22 cellular contexts compared by ENCODE assay signal in the genomic region with DNA sequence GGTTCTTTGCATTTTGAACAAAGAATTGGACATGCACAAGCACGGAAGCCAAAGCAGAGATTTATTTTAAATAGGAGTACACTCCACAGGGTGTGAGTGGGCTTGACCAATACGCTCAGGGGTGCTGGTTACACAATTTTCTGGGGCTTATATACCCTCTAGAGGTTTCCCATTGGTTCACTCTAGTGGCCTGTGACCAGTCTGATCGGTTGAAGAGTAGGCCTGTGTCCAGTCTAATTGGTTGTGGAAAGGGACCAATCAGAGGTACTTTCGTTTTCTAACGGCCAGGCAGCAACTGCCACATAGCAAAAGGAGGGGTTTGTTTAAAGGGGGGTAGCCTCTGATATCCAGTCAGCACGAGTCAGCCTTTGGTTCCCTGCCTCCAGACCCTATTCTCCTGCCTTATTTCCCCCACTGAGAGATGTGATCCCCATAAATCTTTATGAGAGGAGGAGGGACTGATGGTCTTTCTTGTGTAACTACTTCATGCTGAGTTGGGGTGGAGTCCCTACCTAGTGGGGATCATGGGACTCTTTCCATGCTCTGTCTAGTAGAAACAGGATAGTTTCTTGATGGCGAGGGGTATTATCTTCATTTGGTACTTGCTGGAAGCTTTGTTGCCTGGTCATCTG. TPM values are rescaled to one million over a fixed set of nuclear protein-coding genes. Genes with fewer than 3 reads are reported as not detected.
DNase-seq lines count a peak whose midpoint lies in the region; ATAC-seq, FAIRE-seq and TF ChIP-seq lines count a peak whose summit lies in the region.
"Had no signal": no experiment of that assay in that cellular context is flagged by ENCODE, and none has a peak within 500 bp of the region (broad histone marks: within the 10 kb centered on the region; RNA-seq: fewer than 3 reads in every experiment).

No MANE protein-coding gene starts in this region.

- no peak overlapping the region for H3K27ac ChIP-seq in K562 (ENCODE audit: extremely low read depth, low read depth, low read length)
- H3K27ac ChIP-seq: hepatocyte had no signal

- H3K36me3 Mint-ChIP-seq in activated CD8-positive, alpha-beta memory T cell treated with anti-CD3 and anti-CD28 coated beads, Interleukin-2, amount 10 ng/mL, durations not matched to agents 7 days and 5 days, result no peaks in the 10 kb centered on the region
- H3K36me3 Mint-ChIP-seq: activated CD4-positive, alpha-beta memory T cell treated with anti-CD3 and anti-CD28 coated beads for 36 hours; CD4-positive, CD25-positive, alpha-beta regulatory T cell; stimulated activated memory B cell treated with anti-CD40 and anti-IgM and Interleukin-4, amounts not matched to agents 10 μg/mL and 1 μg/mL and 100 μg/mL, for 72 hours had no signal

- in situ Hi-C loops in K562 (cut with MboI), result no loop called here

- H4K20me1 ChIP-seq in K562 (replicated peaks; ENCODE audit: control insufficient read depth, insufficient read depth, low read length), result no peaks in the 10 kb centered on the region

- peak; percentile 58 for FAIRE-seq in K562 (lab: Jason Lieb, UNC)

- no peaks in the 10 kb centered on the region for H3K27me3 ChIP-seq in K562 (ENCODE audit: control insufficient read depth in 2 of 2, insufficient read depth in 2 of 2, low read length in 2 of 2)
- H3K27me3 ChIP-seq: hepatocyte had no signal

- 33% methylated on average over 7 of the region's 7 CpGs for WGBS in K562 (ENCODE audit: insufficient coverage, low coverage, missing lambda C conversion rate)

- H3K9me3 Mint-ChIP-seq in activated CD8-positive, alpha-beta memory T cell treated with anti-CD3 and anti-CD28 coated beads, Interleukin-2, amount 10 ng/mL, durations not matched to agents 7 days and 5 days (ENCODE audit: low read depth), result no peaks in the 10 kb centered on the region
- H3K9me3 Mint-ChIP-seq: activated CD4-positive, alpha-beta memory T cell treated with anti-CD3 and anti-CD28 coated beads for 36 hours; CD4-positive, CD25-positive, alpha-beta regulatory T cell; dendritic cell treated with granulocyte-macrophage colony-stimulating factor and Interleukin-4, amounts not matched to agents 40 ng/mL and 50 ng/mL, for 4 days; stimulated activated memory B cell treated with anti-CD40 and anti-IgM and Interleukin-4, amounts not matched to agents 10 μg/mL and 1 μg/mL and 100 μg/mL, for 72 hours had no signal

- H3K4me3 ChIP-seq in K562, result no peak overlapping the region
- H3K4me3 ChIP-seq: HAP-1, hepatocyte had no signal

- H3K9ac ChIP-seq in K562 (ENCODE audit: insufficient read depth in 1 of 2, low read depth in 2 of 2, low read length in 2 of 2), result no peak overlapping the region

- no peaks in the 10 kb centered on the region for H3K79me2 ChIP-seq in K562 (ENCODE audit: control insufficient read depth, insufficient read depth, low read length)
- H3K79me2 ChIP-seq: hepatocyte had no signal

- no peaks in the 10 kb centered on the region for H3K36me3 ChIP-seq in K562 (ENCODE audit: control insufficient read depth, insufficient read depth, low read length)
- H3K36me3 ChIP-seq: HAP-1 had no signal

- peak overlapping the region; percentile 81 for H2AFZ ChIP-seq in K562 (ENCODE audit: low read depth, low read length)
- H2AFZ ChIP-seq: hepatocyte had no signal

- no peak for TF ChIP-seq RAD21 in K562 (CRISPR knock-in tag; conservative IDR thresholded peaks at IDR 0.05 in 1 of 2, IDR thresholded peaks at IDR 0.05 in 1 of 2)

- no peak overlapping the region for H3K4me3 Mint-ChIP-seq in activated CD8-positive, alpha-beta memory T cell treated with anti-CD3 and anti-CD28 coated beads, Interleukin-2, amount 10 ng/mL, durations not matched to agents 7 days and 5 days
- H3K4me3 Mint-ChIP-seq: activated CD4-positive, alpha-beta memory T cell treated with anti-CD3 and anti-CD28 coated beads for 36 hours; CD4-positive, CD25-positive, alpha-beta regulatory T cell; dendritic cell treated with granulocyte-macrophage colony-stimulating factor and Interleukin-4, amounts not matched to agents 40 ng/mL and 50 ng/mL, for 4 days; stimulated activated memory B cell treated with anti-CD40 and anti-IgM and Interleukin-4, amounts not matched to agents 10 μg/mL and 1 μg/mL and 100 μg/mL, for 72 hours; T-helper 17 cell had no signal

- H3K9me1 ChIP-seq in K562 (ENCODE audit: control insufficient read depth, insufficient read depth, low read length), result no peaks in the 10 kb centered on the region

- H3K27me3 Mint-ChIP-seq in activated CD8-positive, alpha-beta memory T cell treated with anti-CD3 and anti-CD28 coated beads, Interleukin-2, amount 10 ng/mL, durations not matched to agents 7 days and 5 days, result peaks cover 2% of the 10 kb centered on the region
- H3K27me3 Mint-ChIP-seq: CD4-positive, CD25-positive, alpha-beta regulatory T cell; dendritic cell treated with granulocyte-macrophage colony-stimulating factor and Interleukin-4, amounts not matched to agents 40 ng/mL and 50 ng/mL, for 4 days had no signal

- no peak for TF ChIP-seq EP300 in K562 (IDR thresholded peaks at IDR 0.05; ENCODE audit: low read length)

- no peaks in the 10 kb centered on the region for H3K9me3 ChIP-seq in K562 (replicated peaks; ENCODE audit: control insufficient read depth, insufficient read depth, low read depth, low read length)
- H3K9me3 ChIP-seq: HAP-1 had no signal

- peaks cover 0 to 14% of the 10 kb centered on the region in 2 experiments; a peak in 2 of 5 replicates for H3K4me1 ChIP-seq in K562 (replicated peaks in 1 of 2; ENCODE audit: control insufficient read depth in 2 of 2, insufficient read depth in 2 of 2, low read length in 2 of 2)
- H3K4me1 ChIP-seq: HAP-1 had no signal

- no peak for TF ChIP-seq POLR2A in K562 (conservative IDR thresholded peaks at IDR 0.05)

- CTCF ChIA-PET in K562 (lab: Yijun Ruan, JAX; ENCODE audit: low intra/inter-chr PET ratio), result no interaction called here
- CTCF ChIA-PET in activated CD8-positive, alpha-beta memory T cell treated with anti-CD3 and anti-CD28 coated beads, Interleukin-2, amount 10 ng/mL, durations not matched to agents 7 days and 5 days (lab: Charles Lee), result no interaction called here

- ATAC-seq in K562 (peak; percentile 90), HG02981 (IDR thresholded peaks at IDR 0.05; ENCODE audit: unreplicated experiment) (no peak), GM19395 (IDR thresholded peaks at IDR 0.05; ENCODE audit: unreplicated experiment) (no peak)
- no peak for ATAC-seq in activated CD8-positive, alpha-beta memory T cell treated with anti-CD3 and anti-CD28 coated beads, Interleukin-2, amount 10 ng/mL, durations not matched to agents 7 days and 5 days
- ATAC-seq: left ventricle myocardium superior; stimulated activated memory B cell treated with anti-CD40 and anti-IgM and Interleukin-4, amounts not matched to agents 10 μg/mL and 1 μg/mL and 100 μg/mL, for 72 hours; T-helper 17 cell had no signal

- intact Hi-C loops in K562 (cut with micrococcal nuclease), result loop anchor here (5.0 kb wide), 1 partner anchor 189 kb away; no protein-coding TSS in a partner anchor

- POLR2A ChIA-PET in K562 (lab: Yijun Ruan, JAX), result no interaction called here

- no peak overlapping the region for H3K27ac Mint-ChIP-seq in activated CD8-positive, alpha-beta memory T cell treated with anti-CD3 and anti-CD28 coated beads, Interleukin-2, amount 10 ng/mL, durations not matched to agents 7 days and 5 days
- H3K27ac Mint-ChIP-seq: activated CD4-positive, alpha-beta memory T cell treated with anti-CD3 and anti-CD28 coated beads for 36 hours; dendritic cell treated with granulocyte-macrophage colony-stimulating factor and Interleukin-4, amounts not matched to agents 40 ng/mL and 50 ng/mL, for 4 days; stimulated activated memory B cell treated with anti-CD40 and anti-IgM and Interleukin-4, amounts not matched to agents 10 μg/mL and 1 μg/mL and 100 μg/mL, for 72 hours; T-helper 17 cell had no signal

- DNase-seq in COLO829 (ENCODE audit: low spot score), result peak; percentile 27
- peak; percentile 50 for DNase-seq in HT1080 (ENCODE audit: low read depth)
- DNase-seq in OCI-M1 (lab: John Stamatoyannopoulos, UW), result peak; percentile 93
- peak in 2 of 4 experiments; percentile 30 to 45 for DNase-seq in K562 (ENCODE audit: extremely low read depth in 1 of 4, low spot score in 3 of 4)
- DNase-seq in activated CD8-positive, alpha-beta memory T cell treated with anti-CD3 and anti-CD28 coated beads, Interleukin-2, amount 10 ng/mL, durations not matched to agents 7 days and 5 days, result no peak
- DNase-seq in Kasumi-1 (lab: John Stamatoyannopoulos, UW), result no peak
- DNase-seq: activated CD4-positive, alpha-beta memory T cell treated with anti-CD3 and anti-CD28 coated beads for 36 hours; CD4-positive, CD25-positive, alpha-beta regulatory T cell; DMS53; foreskin fibroblast; left ventricle myocardium superior; NCI-H187 treated with DMSO at 0.1 percent for 48 hours; NCI-H446 treated with DMSO at 0.1 percent for 48 hours; stimulated activated CD4-positive, alpha-beta T cell treated with anti-CD3 and anti-CD28 coated beads, Interleukin-1b, Interleukin-23, amount 100 ng/mL, for 48 hours; T-helper 17 cell had no signal

- no peak for TF ChIP-seq CTCF in K562 (IDR thresholded peaks at IDR 0.05 in 2 of 3, conservative IDR thresholded peaks at IDR 0.05 in 1 of 3; ENCODE audit: insufficient read depth in 2 of 3, low read depth in 1 of 3, low read length in 3 of 3)

- BruUV-seq in K562 (replicated peaks; lab: Mats Ljungman, UMichigan), result no TSS peak

- peak overlapping the region; percentile 44 for H3K4me2 ChIP-seq in K562 (ENCODE audit: insufficient read depth, low read length)
- H3K4me2 ChIP-seq: hepatocyte had no signal

- H3K4me1 Mint-ChIP-seq in activated CD8-positive, alpha-beta memory T cell treated with anti-CD3 and anti-CD28 coated beads, Interleukin-2, amount 10 ng/mL, durations not matched to agents 7 days and 5 days, result peaks cover 2% of the 10 kb centered on the region
- H3K4me1 Mint-ChIP-seq: CD4-positive, CD25-positive, alpha-beta regulatory T cell; stimulated activated memory B cell treated with anti-CD40 and anti-IgM and Interleukin-4, amounts not matched to agents 10 μg/mL and 1 μg/mL and 100 μg/mL, for 72 hours; T-helper 17 cell had no signal

RNA-seq across cellular contexts. Expression of a gene that starts 11.3 kb away (rescaled TPM):
- total RNA-seq in HT1080 (2014; rRNA removed; shearing (Covaris generic)), result 1.4 and 1.9 TPM in 2 replicates
- 1.3 and 1.5 TPM in 2 replicates for polyA plus RNA-seq in HT1080 (2015; cell fraction: cytosol; rRNA removed)
- polyA plus RNA-seq in HT1080 (2015; cell fraction: nucleus; rRNA removed), result 0.36 and 1.3 TPM in 2 replicates
- total RNA-seq in K562 (2011; cell fraction: chromatin; rRNA removed; ENCODE audit: low replicate concordance), result 10.7 and 18.3 TPM in 2 replicates
- total RNA-seq in K562 (2011; cell fraction: nucleolus; rRNA removed), result 16.6 and 18.3 TPM in 2 replicates
- 17.7 and 18.4 TPM in 2 replicates for total RNA-seq in K562 (2011; cell fraction: nucleoplasm; rRNA removed)
- total RNA-seq in K562 (2014; rRNA removed) (4.5 and 5.8 TPM in 2 replicates), K562 (2014; rRNA removed; fragmentation: Illumina TruSeq; extraction: Trizol) (5.7 and 6.7 TPM in 2 replicates), K562 (2015; rRNA removed; fragmentation: Illumina TruSeq; extraction: Trizol) (2.8 and 3.5 TPM in 2 replicates), K562 (2021) (5.4 and 5.6 TPM in 2 replicates)
- polyA plus RNA-seq in K562 (2011; rRNA removed) (7.3 and 8.5 TPM in 2 replicates), K562 (2014; fragmentation: Illumina TruSeq; extraction: Trizol) (6.5 and 7.7 TPM in 2 replicates), K562 (2014; fragmentation: Nextera tagmentation; extraction: Ambion mirVana) (1 to 10 TPM; 1.4 to 2.4 TPM), K562 (2014; rRNA removed) (3.8 and 5.5 TPM in 2 replicates)
- polyA plus RNA-seq in K562 (2011; cell fraction: cytosol; rRNA removed), result 6.3 and 6.9 TPM in 2 replicates
- polyA plus RNA-seq in K562 (2011; cell fraction: nucleus; rRNA removed), result 5.3 and 7.3 TPM in 2 replicates
- 5.1 and 9.9 TPM in 2 replicates for polyA plus RNA-seq in K562 (2012)
- 3.9 and 7.5 TPM in 2 replicates for polyA minus RNA-seq in K562 (2011; rRNA and poly(A)+ RNA removed)
- 3.4 and 3.9 TPM in 2 replicates for polyA minus RNA-seq in K562 (2011; cell fraction: cytosol; rRNA and poly(A)+ RNA removed)
- 6.2 and 10.2 TPM in 2 replicates for polyA minus RNA-seq in K562 (2011; cell fraction: nucleus; rRNA and poly(A)+ RNA removed)
- total RNA-seq in activated CD8-positive, alpha-beta memory T cell treated with anti-CD3 and anti-CD28 coated beads, Interleukin-2, amount 10 ng/mL, durations not matched to agents 7 days and 5 days, result under 1 TPM; 0.19 to 0.53 TPM
- polyA plus RNA-seq: neural cell had no signal

Comparison
In these comparisons a context has a peak if more than half of its experiments do, and no peak if none do; other contexts are left out.
1. DNase-seq: peak in COLO829 (single experiment), HT1080 (single experiment) and OCI-M1 (single experiment); none in activated CD8-positive, alpha-beta memory T cell treated with anti-CD3 and anti-CD28 coated beads, Interleukin-2, amount 10 ng/mL, durations not matched to agents 7 days and 5 days (single experiment) and Kasumi-1 (0 of 2).